13 cellular contexts compared by ENCODE assay signal in the genomic region with DNA sequence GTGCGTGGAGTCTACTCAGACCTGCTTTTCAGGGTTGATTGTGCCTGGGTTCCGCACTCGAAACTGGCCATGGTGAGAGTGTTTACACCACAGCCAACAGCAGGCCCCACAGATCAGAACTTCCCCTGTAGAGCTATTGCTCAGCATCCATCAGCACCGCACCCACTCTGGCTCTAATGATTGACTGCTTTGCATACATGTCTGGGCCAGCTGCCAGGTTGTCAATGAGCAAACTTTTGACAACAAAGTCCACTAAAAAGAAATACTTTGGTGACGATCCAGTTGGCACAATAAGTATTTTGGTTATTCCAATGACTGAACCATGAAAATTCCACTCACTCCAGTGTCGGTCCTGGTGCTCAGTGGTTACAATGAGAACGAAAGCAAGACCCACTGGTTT.
A peak's percentile ranks its signal among the peaks of the same experiment; 100 is the strongest.
DNase-seq lines count a peak whose midpoint lies in the region; ATAC-seq and TF ChIP-seq lines count a peak whose summit lies in the region.
"Had no signal": no experiment of that assay in that cellular context is flagged by ENCODE, and none has a peak within 500 bp of the region (broad histone marks: within the 10 kb centered on the region; RNA-seq: fewer than 3 reads in every experiment).

No MANE protein-coding gene starts in this region.

- DNase-seq in A172 (ENCODE audit: low spot score) (peak; percentile 29), astrocyte of the hippocampus (ENCODE audit: low read depth, low spot score) (peak; percentile 94), iris pigment epithelial cell (ENCODE audit: low read depth) (peak; percentile 18), NCI-H2196 (lab: John Stamatoyannopoulos, UW; ENCODE audit: unreplicated experiment) (no peak), GM13977 (ENCODE audit: low spot score) (no peak)
- no peak for DNase-seq in activated T-cell treated with anti-CD3 and anti-CD28 coated beads, Interleukin-2, amount 50 U/mL, for 1 hour
- DNase-seq: activated CD8-positive, alpha-beta memory T cell treated with anti-CD3 and anti-CD28 coated beads for 24 hours; activated naive CD4-positive, alpha-beta T cell treated with anti-CD3 and anti-CD28 coated beads for 36 hours; Karpas-422; NCI-H2107; occipital lobe had no signal

- no peak for TF ChIP-seq CTCF in GM13977 (IDR thresholded peaks at IDR 0.05; ENCODE audit: extremely low read depth, insufficient read depth, missing control alignments)

- ATAC-seq in HG02798 (IDR thresholded peaks at IDR 0.05; ENCODE audit: poor library complexity, unreplicated experiment) (peak; percentile 70), GM21367 (IDR thresholded peaks at IDR 0.05; ENCODE audit: unreplicated experiment) (no peak)

- in situ Hi-C loops in GM13977 (cut with MboI; ENCODE audit: low pct_unique_long_range_greater_than_20kb, low sequenced_read_pairs, unreplicated experiment): no loop called here

Comparison
In these comparisons a context has a peak if more than half of its experiments do, and no peak if none do; other contexts are left out.
1. DNase-seq: peak in A172 (single experiment), astrocyte of the hippocampus (single experiment) and iris pigment epithelial cell (single experiment); none in NCI-H2196 (single experiment), GM13977 (single experiment) and activated T-cell treated with anti-CD3 and anti-CD28 coated beads, Interleukin-2, amount 50 U/mL, for 1 hour (single experiment).